1 cellular context compared by ENCODE assay signal in the genomic region with DNA sequence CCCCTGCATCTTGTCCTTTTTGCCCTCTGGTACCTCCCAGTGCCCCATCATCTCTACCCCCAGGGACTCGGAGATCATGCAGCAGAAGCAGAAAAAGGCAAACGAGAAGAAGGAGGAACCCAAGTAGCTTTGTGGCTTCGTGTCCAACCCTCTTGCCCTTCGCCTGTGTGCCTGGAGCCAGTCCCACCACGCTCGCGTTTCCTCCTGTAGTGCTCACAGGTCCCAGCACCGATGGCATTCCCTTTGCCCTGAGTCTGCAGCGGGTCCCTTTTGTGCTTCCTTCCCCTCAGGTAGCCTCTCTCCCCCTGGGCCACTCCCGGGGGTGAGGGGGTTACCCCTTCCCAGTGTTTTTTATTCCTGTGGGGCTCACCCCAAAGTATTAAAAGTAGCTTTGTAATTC.
TF ChIP-seq lines count a peak whose summit lies in the region.

No MANE protein-coding gene starts in this region.

TF ChIP-seq in endothelial cell of umbilical vein, 7 proteins besides CTCF, POLR2A, EP300 and RAD21:
- TF ChIP-seq JUN (IDR thresholded peaks at IDR 0.05; ENCODE audit: borderline replicate concordance, insufficient read depth, insufficient read length, low read depth) (no peak), MYC (IDR thresholded peaks at IDR 0.05; ENCODE audit: low read depth, low read length) (no peak), GATA2 (IDR thresholded peaks at IDR 0.05; ENCODE audit: insufficient read depth, insufficient read length, low read depth, low read length) (no peak), EZH2 (IDR thresholded peaks at IDR 0.05; ENCODE audit: borderline replicate concordance, low read depth, low read length, severe bottlenecking) (no peak), POLR2AphosphoS5 (IDR thresholded peaks at IDR 0.05; ENCODE audit: insufficient read depth, low read depth, low read length) (no peak), FOS (IDR thresholded peaks at IDR 0.05; ENCODE audit: borderline replicate concordance, insufficient read depth, low read length) (no peak)
- TF ChIP-seq, protein P1, sequence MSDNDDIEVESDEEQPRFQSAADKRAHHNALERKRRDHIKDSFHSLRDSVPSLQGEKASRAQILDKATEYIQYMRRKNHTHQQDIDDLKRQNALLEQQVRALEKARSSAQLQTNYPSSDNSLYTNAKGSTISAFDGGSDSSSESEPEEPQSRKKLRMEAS (IDR thresholded peaks at IDR 0.05; ENCODE audit: insufficient read depth, insufficient read length): no peak
TF ChIP-seq in endothelial cell of umbilical vein: peak in this region for 0.
